In genomic region chr6:138093632-138094031, GRCh38 we compare ENCODE assay signal across 18 cellular contexts. TPM values are rescaled to one million over a fixed set of nuclear protein-coding genes. Genes with fewer than 3 reads are reported as not detected.
DNase-seq lines count a peak whose midpoint lies in the region; ATAC-seq, FAIRE-seq and TF ChIP-seq lines count a peak whose summit lies in the region.
"Had no signal": no experiment of that assay in that cellular context is flagged by ENCODE, and none has a peak within 500 bp of the region (broad histone marks: within the 10 kb centered on the region; RNA-seq: fewer than 3 reads in every experiment).

No MANE protein-coding gene starts in this region.

- WGBS in mammary epithelial cell (ENCODE audit: low coverage, missing lambda C conversion rate), result 97% methylated on average over 2 of the region's 2 CpGs

- H2AFZ ChIP-seq in mammary epithelial cell (ENCODE audit: low read depth, low read length), result no peak overlapping the region
- H2AFZ ChIP-seq: GM23338 had no signal

- no peaks in the 10 kb centered on the region for H3K9me3 Mint-ChIP-seq in MCF 10A (ENCODE audit: unreplicated experiment)
- H3K9me3 Mint-ChIP-seq: HFFc6 had no signal

- no peak overlapping the region for H3K4me2 ChIP-seq in mammary epithelial cell (ENCODE audit: insufficient read depth, low read depth, low read length)
- H3K4me2 ChIP-seq: BLaER1, GM23338 had no signal

- no peaks in the 10 kb centered on the region for H3K9me3 ChIP-seq in mammary epithelial cell (replicated peaks; ENCODE audit: insufficient read depth, low read length)

- no peak overlapping the region for H3K27ac ChIP-seq in mammary epithelial cell (ENCODE audit: insufficient read depth, low read depth, low read length)
- peak overlapping the region; percentile 97 for H3K27ac ChIP-seq in epithelial cell of prostate
- H3K27ac ChIP-seq: BLaER1 had no signal

- H3K27me3 Mint-ChIP-seq in MCF 10A (ENCODE audit: insufficient read depth, unreplicated experiment), result no peaks in the 10 kb centered on the region
- H3K27me3 Mint-ChIP-seq: CD4-positive, alpha-beta memory T cell had no signal

- peaks cover 90% of the 10 kb centered on the region for H3K36me3 Mint-ChIP-seq in MCF 10A (ENCODE audit: insufficient read depth, unreplicated experiment)
- H3K36me3 Mint-ChIP-seq: CD14-positive monocyte had no signal

- no peaks in the 10 kb centered on the region for H3K27me3 ChIP-seq in mammary epithelial cell (ENCODE audit: insufficient read depth, low read length)
- H3K27me3 ChIP-seq: BLaER1 had no signal

- no peak overlapping the region for H3K9ac ChIP-seq in mammary epithelial cell (ENCODE audit: insufficient read depth, low read length)
- H3K9ac ChIP-seq: BLaER1 had no signal

- CTCF ChIA-PET in MCF 10A (lab: Yijun Ruan, JAX) (interaction anchor here (0.6 to 1.0 kb wide), 3 partner anchors 11 to 66 kb away, joined by 3 to 5 read pairs (median 4); no protein-coding TSS in a partner anchor), mammary epithelial cell (lab: Charles Lee; ENCODE audit: low non-redundant PET) (no interaction called here)

- peaks cover 26% of the 10 kb centered on the region for H3K4me1 ChIP-seq in mammary epithelial cell (ENCODE audit: insufficient read depth, low read length)
- H3K4me1 ChIP-seq: BLaER1 had no signal

- intact Hi-C loops in MCF 10A (cut with micrococcal nuclease), result no loop called here
- intact Hi-C loops in mammary epithelial cell (cut with micrococcal nuclease), result no loop called here

- H3K79me2 ChIP-seq in mammary epithelial cell (ENCODE audit: insufficient read depth, low read length), result peaks cover 88% of the 10 kb centered on the region

- BruUV-seq in MCF 10A (replicated peaks; lab: Mats Ljungman, UMichigan) (no TSS peak), mammary epithelial cell (replicated peaks; lab: Mats Ljungman, UMichigan) (no TSS peak)

- H3K4me1 Mint-ChIP-seq in MCF 10A (ENCODE audit: insufficient read depth, unreplicated experiment), result peaks cover 25% of the 10 kb centered on the region
- H3K4me1 Mint-ChIP-seq: CD4-positive, alpha-beta memory T cell had no signal

- FAIRE-seq in TTC549 (lab: Jason Lieb, UNC), result peak; percentile 29
- FAIRE-seq: H54 had no signal

- TF ChIP-seq CTCF in MCF 10A (IDR thresholded peaks at IDR 0.05; ENCODE audit: unreplicated experiment), result no peak
- no peak for TF ChIP-seq CTCF in mammary epithelial cell (conservative IDR thresholded peaks at IDR 0.05 in 1 of 2, IDR thresholded peaks at IDR 0.05 in 1 of 2; ENCODE audit: extremely low read depth in 1 of 2, insufficient read depth in 1 of 2, low read depth in 1 of 2, low read length in 2 of 2)

- DNase-seq in MCF 10A (ENCODE audit: unreplicated experiment), result no peak
- DNase-seq in mammary epithelial cell, result no peak
- DNase-seq in epithelial cell of prostate (ENCODE audit: low read depth, low spot score), result no peak
- no peak for DNase-seq in activated T-cell treated with anti-CD3 and anti-CD28 coated beads, Interleukin-2, amount 50 U/mL, for 48 hours
- no peak for DNase-seq in NOMO-1 (lab: John Stamatoyannopoulos, UW; ENCODE audit: unreplicated experiment in 2 of 2)
- DNase-seq: 8988T; CD4-positive, alpha-beta memory T cell; DMS153; DMS79; GF-D8; HCEC 1CT; HFFc6 had no signal

- dilution Hi-C loops in mammary epithelial cell (cut with HindIII; ENCODE audit: low sequenced_read_pairs), result no loop called here

- H3K36me3 ChIP-seq in mammary epithelial cell (ENCODE audit: insufficient read depth, low read length), result peaks cover 33% of the 10 kb centered on the region
- H3K36me3 ChIP-seq: BLaER1 had no signal

- no peak overlapping the region for H3K4me3 ChIP-seq in mammary epithelial cell (replicated peaks in 1 of 3; ENCODE audit: insufficient read depth in 1 of 3, low read depth in 2 of 3, low read length in 3 of 3)
- H3K4me3 ChIP-seq: BLaER1, GM23338 had no signal

- H3K4me3 Mint-ChIP-seq in MCF 10A (ENCODE audit: unreplicated experiment), result no peak overlapping the region
- H3K4me3 Mint-ChIP-seq: CD14-positive monocyte; CD4-positive, alpha-beta memory T cell; GM23338; HFFc6 had no signal

- POLR2A ChIA-PET in MCF 10A (lab: Yijun Ruan, JAX), result interaction anchor here (0.6 to 15.3 kb wide), 4 partner anchors 8 to 1301 kb away, joined by 3 to 506 read pairs (median 254); partner anchors contain the start of genes MAP3K5 and PERP

- peak overlapping the region; percentile 46 for H3K27ac Mint-ChIP-seq in MCF 10A (ENCODE audit: low read depth, unreplicated experiment)
- H3K27ac Mint-ChIP-seq: CD14-positive monocyte; CD4-positive, alpha-beta memory T cell; GM23338; HFFc6 had no signal

- in situ Hi-C loops in mammary epithelial cell (cut with MboI; ENCODE audit: low sequenced_read_pairs in 2 of 2), result no loop called here

- H4K20me1 ChIP-seq in mammary epithelial cell (ENCODE audit: insufficient read depth, low read length), result no peaks in the 10 kb centered on the region
- H4K20me1 ChIP-seq: BLaER1 had no signal

- no peak for ATAC-seq in HG03139 (IDR thresholded peaks at IDR 0.05; ENCODE audit: unreplicated experiment)
- ATAC-seq: GM23338 had no signal

RNA-seq across cellular contexts. Expression of gene PERP, which starts 13.6 kb away (rescaled TPM):
- total RNA-seq in MCF 10A (2022), result 103 and 120 TPM in 2 replicates
- 100 to 1,000 TPM; 266 to 424 TPM for total RNA-seq in mammary epithelial cell
- 159 TPM for polyA plus RNA-seq in mammary epithelial cell
- polyA minus RNA-seq in mammary epithelial cell, result 226 TPM
- polyA plus RNA-seq: CD14-positive monocyte had no signal
